In genomic region chr18:74230922-74231714, GRCh38 we compare ENCODE assay signal across 17 cellular contexts.
A peak's percentile ranks its signal among the peaks of the same experiment; 100 is the strongest.
DNase-seq lines count a peak whose midpoint lies in the region; ATAC-seq, FAIRE-seq and TF ChIP-seq lines count a peak whose summit lies in the region.
"Had no signal": no experiment of that assay in that cellular context is flagged by ENCODE, and none has a peak within 500 bp of the region (broad histone marks: within the 10 kb centered on the region; RNA-seq: fewer than 3 reads in every experiment).

No MANE protein-coding gene starts in this region.

- H2AFZ ChIP-seq in PC-9 = peak overlapping the region; percentile 35; the same call in 1 of the 2 replicates

- no TSS peak for BruUV-seq in PC-9 (replicated peaks; lab: Mats Ljungman, UMichigan)

- H3K4me2 ChIP-seq in A549 = no peak overlapping the region
- H3K4me2 ChIP-seq in PC-9 = peak overlapping the region; percentile 35

- H3K27me3 ChIP-seq in PC-9 (ENCODE audit: insufficient read depth, low read depth) (no peaks in the 10 kb centered on the region), foreskin keratinocyte (no peaks in the 10 kb centered on the region), right lobe of liver (no peaks in the 10 kb centered on the region)

- 74% methylated on average over 7 of the region's 7 CpGs for WGBS in A549 (ENCODE audit: missing lambda C conversion rate)
- 40% methylated on average over 4 of the region's 7 CpGs for WGBS in right lobe of liver (ENCODE audit: insufficient coverage, low coverage, low lambda C conversion rate, missing lambda C conversion rate)

- CTCF ChIA-PET in A549 (lab: Yijun Ruan, JAX) = no interaction called here
- CTCF ChIA-PET in PC-9 (lab: Charles Lee) = no interaction called here

- no peaks in the 10 kb centered on the region for H3K9me3 ChIP-seq in A549
- H3K9me3 ChIP-seq in PC-9 (ENCODE audit: insufficient read depth, low read depth) = no peaks in the 10 kb centered on the region
- H3K9me3 ChIP-seq in right lobe of liver = no peaks in the 10 kb centered on the region

- peaks cover 27% of the 10 kb centered on the region for H3F3A ChIP-seq in PC-9 (ENCODE audit: insufficient read depth, low read depth)

- H3K4me3 ChIP-seq in A549 = no peak overlapping the region
- H3K4me3 ChIP-seq in PC-9 = no peak overlapping the region
- H3K4me3 ChIP-seq in right lobe of liver = no peak overlapping the region

- no peak for ATAC-seq in A549
- ATAC-seq in foreskin keratinocyte = peak; percentile 11
- ATAC-seq in right lobe of liver = peak; percentile 49 to 65 (median 56)
- no peak for ATAC-seq in HG03280 (IDR thresholded peaks at IDR 0.05; ENCODE audit: unreplicated experiment)
- no peak for ATAC-seq in HG03139 (IDR thresholded peaks at IDR 0.05; ENCODE audit: unreplicated experiment)
- ATAC-seq: SK-N-SH treated with all-trans-retinoic acid at 6 μM for 48 hours had no signal

- no peaks in the 10 kb centered on the region for H3K9me2 ChIP-seq in PC-9 (ENCODE audit: insufficient read depth)

- H4K20me1 ChIP-seq in PC-9 (ENCODE audit: insufficient read depth) = no peaks in the 10 kb centered on the region

- TF ChIP-seq RAD21 in A549 (conservative IDR thresholded peaks at IDR 0.05 in 1 of 2, IDR thresholded peaks at IDR 0.05 in 1 of 2) = no peak

- H3K4me1 ChIP-seq in A549 (peaks cover 42% of the 10 kb centered on the region), PC-9 (replicated peaks; ENCODE audit: insufficient read depth) (peaks cover 61% of the 10 kb centered on the region), foreskin keratinocyte (peaks cover 5% of the 10 kb centered on the region), right lobe of liver (peaks cover 0 to 87% (median 43%) of the 10 kb centered on the region in 4 donors)

- H3K79me2 ChIP-seq in PC-9 (ENCODE audit: low read depth) = no peaks in the 10 kb centered on the region

- TF ChIP-seq CTCF in A549 (IDR thresholded peaks at IDR 0.05) (no peak), PC-9 (conservative IDR thresholded peaks at IDR 0.05) (no peak; the same call in 1 of the 2 replicates), foreskin keratinocyte (conservative IDR thresholded peaks at IDR 0.05) (no peak), right lobe of liver (IDR thresholded peaks at IDR 0.05) (peak; percentile 3 to 42 (median 14))

- TF ChIP-seq EP300 in A549 (IDR thresholded peaks at IDR 0.05) = no peak

- H3K27ac ChIP-seq in A549 (peak overlapping the region; percentile 21 to 81), PC-9 (peak overlapping the region; percentile 34), foreskin keratinocyte (no peak overlapping the region), right lobe of liver (peak overlapping the region; percentile 79 to 98 (median 89))

- intact Hi-C loops in PC-9 (cut with micrococcal nuclease; ENCODE audit: unreplicated experiment) = no loop called here
- intact Hi-C loops in right lobe of liver (cut with DNase I) = no loop called here

- FAIRE-seq in A549 (lab: Jason Lieb, UNC) = no peak
- FAIRE-seq: A204.1 had no signal

- DNase-seq in A549 (ENCODE audit: low read depth in 1 of 2, low spot score in 1 of 2) (no peak), PC-9 (peak; percentile 17 to 76), foreskin keratinocyte (peak in 1 of 2 donors; percentile 24), right lobe of liver (peak; percentile 72 to 93 (median 85)), T-helper 2 cell (no peak)
- DNase-seq in activated effector memory CD4-positive, alpha-beta T cell treated with anti-CD3 and anti-CD28 coated beads, Interleukin-2, amount 50 U/mL, for 16 hours = no peak
- DNase-seq: EL, MV-4-11, NCI-H1417, NCI-H2029, NCI-H2171 treated with DMSO at 0.1 percent for 48 hours, NCI-H82, SHP77 had no signal

- POLR2A ChIA-PET in A549 (lab: Yijun Ruan, JAX) (no interaction called here), PC-9 (lab: Charles Lee; ENCODE audit: unreplicated experiment) (no interaction called here)

- H3K36me3 ChIP-seq in PC-9 (ENCODE audit: low read depth) = no peaks in the 10 kb centered on the region
- H3K36me3 ChIP-seq in right lobe of liver = no peaks in the 10 kb centered on the region

- no peak for TF ChIP-seq POLR2A in A549 (IDR thresholded peaks at IDR 0.05; ENCODE audit: low read length)
- peak; percentile 43 for TF ChIP-seq POLR2A in right lobe of liver (IDR thresholded peaks at IDR 0.05)

TF ChIP-seq in A549, 52 proteins besides CTCF, POLR2A, EP300 and RAD21:
- TF ChIP-seq ZSCAN20 (CRISPR knock-in tag; IDR thresholded peaks at IDR 0.05) (no peak), HEYL (CRISPR knock-in tag; IDR thresholded peaks at IDR 0.05) (no peak), CHD4 (IDR thresholded peaks at IDR 0.05; ENCODE audit: borderline replicate concordance) (no peak), NFE2L2 (conservative IDR thresholded peaks at IDR 0.05; ENCODE audit: low read length) (0 out of 2 replicates have a peak, but pooled peaks have one; percentile 6)

Comparison
In these comparisons a context has a peak if more than half of its experiments do, and no peak if none do; other contexts are left out.
1. ATAC-seq: peak in foreskin keratinocyte (single experiment) and right lobe of liver (4 of 4); none in A549 (0 of 2), HG03280 (single experiment) and HG03139 (single experiment).
2. DNase-seq: peak in PC-9 (2 of 2) and right lobe of liver (3 of 3); none in A549 (0 of 2), T-helper 2 cell (0 of 5) and activated effector memory CD4-positive, alpha-beta T cell treated with anti-CD3 and anti-CD28 coated beads, Interleukin-2, amount 50 U/mL, for 16 hours (single experiment).
3. CTCF ChIP-seq: peak in right lobe of liver (4 of 4); none in A549 (single experiment), PC-9 (single experiment) and foreskin keratinocyte (single experiment).